9 cellular contexts compared by ENCODE assay signal in the genomic region with DNA sequence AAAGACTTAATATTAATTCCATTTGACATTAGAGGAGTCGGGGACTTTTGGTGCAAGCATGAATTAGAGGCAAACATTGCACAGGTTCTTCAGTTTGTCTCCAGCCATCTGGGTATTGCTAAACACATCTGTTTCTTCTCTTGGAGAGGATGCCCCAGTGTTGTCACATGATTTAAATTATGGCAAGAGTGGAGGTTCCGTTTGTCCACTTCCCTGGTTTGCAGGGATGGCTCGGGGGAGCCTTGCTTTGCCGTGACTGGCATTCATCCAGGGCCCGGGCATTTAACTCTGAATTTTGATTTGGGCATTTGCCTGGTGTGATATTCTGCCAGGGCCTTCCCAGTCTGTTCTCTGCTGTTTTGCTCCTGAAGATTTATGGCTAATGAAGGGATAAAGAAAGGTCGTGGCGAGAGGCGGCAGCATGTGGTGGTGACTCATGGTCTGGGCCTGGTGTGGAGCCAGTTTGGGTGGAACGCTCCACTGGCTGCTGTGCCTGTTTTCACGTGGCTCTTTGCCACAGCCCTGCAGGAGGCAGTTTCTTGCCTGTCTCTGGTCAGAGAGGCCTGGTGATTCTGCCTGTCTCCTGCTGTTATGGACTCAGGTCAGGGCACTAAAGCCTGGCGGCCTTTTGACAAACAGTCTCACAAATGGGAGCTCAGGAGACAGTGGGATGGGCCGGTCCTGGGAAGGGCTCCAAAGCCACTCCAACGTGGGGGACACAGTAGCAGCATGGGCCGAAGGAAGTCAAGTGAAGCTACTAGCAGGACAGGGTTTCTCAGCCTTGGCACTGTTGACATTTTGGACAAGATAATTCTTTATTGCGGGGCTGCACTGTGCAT.
DNase-seq lines count a peak whose midpoint lies in the region; ATAC-seq and TF ChIP-seq lines count a peak whose summit lies in the region.
"Had no signal": no experiment of that assay in that cellular context is flagged by ENCODE, and none has a peak within 500 bp of the region (broad histone marks: within the 10 kb centered on the region; RNA-seq: fewer than 3 reads in every experiment).

No MANE protein-coding gene starts in this region.

- ATAC-seq in GM21381 (IDR thresholded peaks at IDR 0.05; ENCODE audit: unreplicated experiment) (no peak), T-cell (replicated peaks in 1 of 4) (no peak)

- no peak overlapping the region for H3K4me3 Mint-ChIP-seq in type B pancreatic cell
- no peak overlapping the region for H3K4me3 Mint-ChIP-seq in T-cell
- H3K4me3 Mint-ChIP-seq: IgD-negative memory B cell had no signal

- H3K36me3 Mint-ChIP-seq in type B pancreatic cell, result peaks cover 3% of the 10 kb centered on the region
- no peaks in the 10 kb centered on the region for H3K36me3 Mint-ChIP-seq in T-cell

- CTCF ChIA-PET in T-cell (lab: Charles Lee), result no interaction called here

- H3K4me1 Mint-ChIP-seq in type B pancreatic cell (ENCODE audit: unreplicated experiment) (peaks cover 36% of the 10 kb centered on the region), T-cell (no peaks in the 10 kb centered on the region)
- H3K4me1 Mint-ChIP-seq: IgD-negative memory B cell had no signal

- no peak for TF ChIP-seq CTCF in type B pancreatic cell (conservative IDR thresholded peaks at IDR 0.05)

- H3K27me3 Mint-ChIP-seq in type B pancreatic cell (no peaks in the 10 kb centered on the region), T-cell (no peaks in the 10 kb centered on the region)

- H3K9me3 Mint-ChIP-seq in type B pancreatic cell (peaks cover 5% of the 10 kb centered on the region), T-cell (no peaks in the 10 kb centered on the region)
- H3K9me3 Mint-ChIP-seq: IgD-negative memory B cell had no signal

- H3K27ac Mint-ChIP-seq in type B pancreatic cell, result peak overlapping the region; percentile 34
- H3K27ac Mint-ChIP-seq in T-cell, result no peak overlapping the region
- H3K27ac Mint-ChIP-seq: IgD-negative memory B cell had no signal

- POLR2A ChIA-PET in T-cell (lab: Charles Lee), result no interaction called here

- peak; percentile 90 for DNase-seq in GM03348 (ENCODE audit: low spot score)
- DNase-seq in NCI-H460 (ENCODE audit: extremely low read depth, low read depth), result peak; percentile 69
- DNase-seq in dedifferentiated amniotic fluid mesenchymal stem cell (ENCODE audit: extremely low spot score), result peak; percentile 90
- DNase-seq in lung microvascular endothelial cell (ENCODE audit: low read depth in 2 of 2), result peak; percentile 87 to 95
- DNase-seq in type B pancreatic cell (ENCODE audit: extremely low spot score, unreplicated experiment), result no peak
- no peak for DNase-seq in activated gamma-delta T cell treated with Interleukin-2 at 50 U/mL for 16 hours
- no peak for DNase-seq in T-cell

Comparison
In these comparisons a context has a peak if more than half of its experiments do, and no peak if none do; other contexts are left out.
1. DNase-seq: peak in GM03348 (single experiment), NCI-H460 (single experiment), dedifferentiated amniotic fluid mesenchymal stem cell (single experiment) and lung microvascular endothelial cell (2 of 2); none in type B pancreatic cell (single experiment), activated gamma-delta T cell treated with Interleukin-2 at 50 U/mL for 16 hours (single experiment) and T-cell (0 of 34).